In the genomic region with DNA sequence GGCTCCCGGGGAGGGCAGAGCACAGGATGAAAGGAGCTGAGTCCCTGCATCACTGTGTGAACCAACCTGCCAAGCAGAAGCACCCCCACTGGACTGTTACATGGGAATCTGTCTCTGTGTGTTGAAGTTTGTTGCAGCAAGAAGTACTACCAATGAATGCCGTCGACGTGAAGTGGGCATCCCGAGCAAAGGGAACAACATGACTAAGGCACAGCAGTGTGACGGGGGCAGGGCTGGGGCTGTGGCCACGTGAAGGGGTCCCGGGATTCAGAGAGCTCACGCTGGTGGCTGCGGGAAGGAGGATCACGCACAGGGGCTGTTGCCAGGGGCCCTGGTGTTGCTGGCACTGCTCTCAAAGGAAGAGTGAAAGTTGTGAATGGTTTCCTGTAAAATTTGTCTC, we compare ENCODE assay signal across 29 cellular contexts.
"Had no signal": no experiment of that assay in that cellular context is flagged by ENCODE, and none has a peak within 500 bp of the region (broad histone marks: within the 10 kb centered on the region; RNA-seq: fewer than 3 reads in every experiment).

No MANE protein-coding gene starts in this region.

- H3K27ac Mint-ChIP-seq: mesothelial cell of epicardium; naive B cell; natural killer cell; neural progenitor cell; stimulated activated naive CD8-positive, alpha-beta T cell treated with anti-CD3 and anti-CD28 coated beads, Interleukin-15, Interleukin-2, amounts not matched to agents 100 ng/mL and 50 ng/mL, for 24 hours had no signal

- H3K27ac ChIP-seq: heart right ventricle, hepatocyte, left lung, lower lobe of right lung, neural progenitor cell, neutrophil, parathyroid adenoma, psoas muscle, right atrium auricular region, right lobe of liver, suprapubic skin, thoracic aorta, tibial artery, upper lobe of right lung had no signal

- H3K4me3 ChIP-seq: heart right ventricle, hepatocyte, left lung, lower lobe of right lung, neural progenitor cell, psoas muscle, right atrium auricular region, right lobe of liver, smooth muscle cell, suprapubic skin, thoracic aorta, tibial artery, upper lobe of right lung had no signal

- H3K4me2 ChIP-seq: hepatocyte, neural progenitor cell, smooth muscle cell had no signal

- DNase-seq: heart right ventricle; islet precursor cell; left cardiac atrium; left lung; lower lobe of right lung; mammary epithelial cell; mesendoderm; naive B cell; natural killer cell; nephron progenitor cell; occipital lobe; psoas muscle; right lobe of liver; stimulated activated CD4-positive, alpha-beta T cell treated with anti-CD3 and anti-CD28 coated beads, Interleukin-1b, Interleukin-23, amount 100 ng/mL, for 48 hours; stimulated activated CD4-positive, alpha-beta T cell treated with anti-CD3 and anti-CD28 coated beads, Interleukin-4, amount 100 ng/mL, for 1 hour; stimulated activated naive CD4-positive, alpha-beta T cell; tibial artery; trophoblast cell; upper lobe of right lung had no signal

- H3K4me1 ChIP-seq: heart right ventricle, left lung, lower lobe of right lung, neural progenitor cell, parathyroid adenoma, psoas muscle, right atrium auricular region, right lobe of liver, suprapubic skin, tibial artery, upper lobe of right lung had no signal

- H3K4me1 Mint-ChIP-seq: mesothelial cell of epicardium, natural killer cell, nephron progenitor cell, neural progenitor cell had no signal

- H3K79me2 ChIP-seq: hepatocyte, parathyroid adenoma had no signal

- H3K9me3 ChIP-seq: lower lobe of right lung, neutrophil, psoas muscle, right atrium auricular region, right lobe of liver, suprapubic skin, thoracic aorta, upper lobe of right lung had no signal

- H2AFZ ChIP-seq: hepatocyte, neural progenitor cell, parathyroid adenoma had no signal

- H3K4me3 Mint-ChIP-seq: mesothelial cell of epicardium; naive B cell; natural killer cell; nephron progenitor cell; neural progenitor cell; stimulated activated naive CD8-positive, alpha-beta T cell treated with anti-CD3 and anti-CD28 coated beads, Interleukin-15, Interleukin-2, amounts not matched to agents 100 ng/mL and 50 ng/mL, for 24 hours had no signal

- H3K36me3 ChIP-seq: neural progenitor cell, neutrophil, right atrium auricular region, right lobe of liver had no signal

- H3K27me3 ChIP-seq: heart right ventricle, hepatocyte, left lung, neural progenitor cell, neutrophil, right atrium auricular region, right lobe of liver, suprapubic skin, tibial artery, upper lobe of right lung had no signal

- H3K9ac ChIP-seq: neural progenitor cell, parathyroid adenoma had no signal

- ATAC-seq: heart right ventricle, left cardiac atrium, left lung, lower lobe of right lung, natural killer cell, psoas muscle, right lobe of liver, upper lobe of right lung had no signal
